Comparison of ENCODE assay signal across 8 cellular contexts in genomic region chr1:20212685-20213331, GRCh38. TPM values are rescaled to one million over a fixed set of nuclear protein-coding genes. Genes with fewer than 3 reads are reported as not detected.
A peak's percentile ranks its signal among the peaks of the same experiment; 100 is the strongest.
DNase-seq lines count a peak whose midpoint lies in the region; ATAC-seq and TF ChIP-seq lines count a peak whose summit lies in the region.

No MANE protein-coding gene starts in this region.

- TF ChIP-seq CTCF in AG10803 (conservative IDR thresholded peaks at IDR 0.05; ENCODE audit: low read length): peak; percentile 75
- peak; percentile 82 for TF ChIP-seq CTCF in choroid plexus epithelial cell (conservative IDR thresholded peaks at IDR 0.05; ENCODE audit: low read depth, low read length)

- H3K36me3 Mint-ChIP-seq in activated CD4-positive, alpha-beta T cell treated with anti-CD3 and anti-CD28 coated beads for 36 hours (ENCODE audit: low read depth): no peaks in the 10 kb centered on the region

- H3K4me1 Mint-ChIP-seq in activated CD4-positive, alpha-beta T cell treated with anti-CD3 and anti-CD28 coated beads for 36 hours: peaks cover 8% of the 10 kb centered on the region

- no peak overlapping the region for H3K27ac Mint-ChIP-seq in activated CD4-positive, alpha-beta T cell treated with anti-CD3 and anti-CD28 coated beads for 36 hours

- intact Hi-C loops in activated CD4-positive, alpha-beta T cell treated with anti-CD3 and anti-CD28 coated beads for 36 hours (cut with DNase I, micrococcal nuclease): loop anchor here (1.0 to 5.0 kb wide), 5 partner anchors 149 to 427 kb away; no protein-coding TSS in a partner anchor

- H3K9me3 Mint-ChIP-seq in activated CD4-positive, alpha-beta T cell treated with anti-CD3 and anti-CD28 coated beads for 36 hours (ENCODE audit: low read depth): no peaks in the 10 kb centered on the region

- H3K4me3 Mint-ChIP-seq in activated CD4-positive, alpha-beta T cell treated with anti-CD3 and anti-CD28 coated beads for 36 hours: no peak overlapping the region

- DNase-seq in AG10803 (ENCODE audit: low read depth) (peak; percentile 41), HCEC 1CT (peak; percentile 55), NCI-H446 (lab: John Stamatoyannopoulos, UW) (peak; percentile 9 to 75), choroid plexus epithelial cell (ENCODE audit: low read depth) (peak; percentile 51), left lobe of liver (ENCODE audit: low spot score) (peak; percentile 64)
- peak; percentile 74 for DNase-seq in activated CD4-positive, alpha-beta T cell treated with anti-CD3 and anti-CD28 coated beads for 36 hours
- DNase-seq in stimulated activated CD4-positive, alpha-beta T cell treated with anti-CD3 and anti-CD28 coated beads, TNF-alpha, amount 100 ng/mL, for 48 hours (ENCODE audit: low read depth in 3 of 3): peak; percentile 13 to 33 (median 16)

- no peak overlapping the region for H3K4me3 ChIP-seq in AG10803 (ENCODE audit: low read length)
- no peak overlapping the region for H3K4me3 ChIP-seq in choroid plexus epithelial cell (ENCODE audit: low read depth, low read length)

- peaks cover 46% of the 10 kb centered on the region for H3K27me3 Mint-ChIP-seq in activated CD4-positive, alpha-beta T cell treated with anti-CD3 and anti-CD28 coated beads for 36 hours

- ATAC-seq in activated CD4-positive, alpha-beta T cell treated with anti-CD3 and anti-CD28 coated beads for 36 hours: peak; percentile 61
- ATAC-seq in left lobe of liver: peak; percentile 95
- no peak for ATAC-seq in GM21723 (IDR thresholded peaks at IDR 0.05; ENCODE audit: unreplicated experiment)

- CTCF ChIA-PET in activated CD4-positive, alpha-beta T cell treated with anti-CD3 and anti-CD28 coated beads for 36 hours (lab: Charles Lee): interaction anchor here (0.6 to 7.4 kb wide), 37 partner anchors 12 to 1136 kb away, joined by 3 to 51 read pairs (median 3); partner anchors contain the start of gene PLA2G2A

- POLR2A ChIA-PET in activated CD4-positive, alpha-beta T cell treated with anti-CD3 and anti-CD28 coated beads for 36 hours (lab: Charles Lee): interaction anchor here (0.7 kb wide), 2 partner anchors 164 to 456 kb away, joined by 3 read pairs; no protein-coding TSS in a partner anchor

RNA-seq across cellular contexts. Expression of gene PLA2G2C, which starts 26.5 kb away (rescaled TPM):
- under 1 TPM; 0.43 to 0.58 TPM for total RNA-seq in activated CD4-positive, alpha-beta T cell treated with anti-CD3 and anti-CD28 coated beads for 36 hours
- not detected for total RNA-seq in left lobe of liver

RNA-seq across cellular contexts. Expression of gene UBXN10, which starts 26.9 kb away (rescaled TPM):
- total RNA-seq in activated CD4-positive, alpha-beta T cell treated with anti-CD3 and anti-CD28 coated beads for 36 hours: under 1 TPM; 0.41 to 0.63 TPM
- 1.3 TPM for total RNA-seq in left lobe of liver

Comparison
In these comparisons a context has a peak if more than half of its experiments do, and no peak if none do; other contexts are left out.
1. DNase-seq: peak in every context shown above with its lines; median percentile 74 in activated CD4-positive, alpha-beta T cell treated with anti-CD3 and anti-CD28 coated beads for 36 hours; 64 in left lobe of liver; 55 in HCEC 1CT; 51 in choroid plexus epithelial cell; 42 in NCI-H446; 41 in AG10803; 16 in stimulated activated CD4-positive, alpha-beta T cell treated with anti-CD3 and anti-CD28 coated beads, TNF-alpha, amount 100 ng/mL, for 48 hours.